33 cellular contexts compared by ENCODE assay signal in the genomic region with DNA sequence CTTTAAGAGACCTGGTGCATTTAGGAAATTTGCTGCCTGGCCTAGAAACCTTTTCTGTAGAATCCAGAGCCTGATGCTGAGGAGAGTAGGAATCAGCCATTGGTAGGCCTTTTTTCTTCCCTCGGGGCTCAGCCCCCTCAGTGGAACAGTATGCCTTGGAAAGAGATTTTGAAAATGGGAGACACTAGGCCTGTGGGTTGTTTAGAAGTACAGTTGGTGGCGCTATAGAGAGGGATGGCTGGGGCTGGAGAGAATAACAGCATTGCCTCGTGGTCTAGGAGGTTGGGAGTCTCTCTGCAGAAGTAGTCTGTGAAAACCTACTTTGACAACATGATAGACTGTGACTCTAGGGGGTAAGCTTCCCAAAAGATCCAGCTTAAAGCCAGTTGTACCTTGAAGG. TPM values are rescaled to one million over a fixed set of nuclear protein-coding genes. Genes with fewer than 3 reads are reported as not detected.
DNase-seq lines count a peak whose midpoint lies in the region; ATAC-seq and TF ChIP-seq lines count a peak whose summit lies in the region.
"Had no signal": no experiment of that assay in that cellular context is flagged by ENCODE, and none has a peak within 500 bp of the region (broad histone marks: within the 10 kb centered on the region; RNA-seq: fewer than 3 reads in every experiment).

No MANE protein-coding gene starts in this region.

- H3K4me3 ChIP-seq in IMR-90 (ENCODE audit: insufficient read depth, low read depth, low read length) (no peak overlapping the region), SK-N-SH (ENCODE audit: low read depth in 2 of 2, low read length in 1 of 2) (no peak overlapping the region), fibroblast of mammary gland (ENCODE audit: control insufficient read depth, low read depth, low read length) (no peak overlapping the region), gastroesophageal sphincter (no peak overlapping the region)
- H3K4me3 ChIP-seq: heart right ventricle, lung, mucosa of descending colon, pancreas, SJCRH30, transverse colon had no signal

- TF ChIP-seq POLR2A in IMR-90 (IDR thresholded peaks at IDR 0.05; ENCODE audit: low read depth, low read length) (no peak), gastroesophageal sphincter (IDR thresholded peaks at IDR 0.05) (no peak)

- DNase-seq in T-helper 1 cell (no peak), IMR-90 (no peak), SK-N-SH (no peak), fibroblast of mammary gland (ENCODE audit: low read depth) (no peak), amygdala (lab: John Stamatoyannopoulos, UW) (no peak)
- no peak for DNase-seq in stimulated activated naive B cell treated with anti-CD40 and anti-IgM and Interleukin-4, amounts not matched to agents 10 μg/mL and 1 μg/mL and 100 μg/mL, for 72 hours
- DNase-seq: activated CD4-positive, alpha-beta T cell treated with anti-CD3 and anti-CD28 coated beads, Interleukin-2, amount 10 ng/mL, durations not matched to agents 24 days and 14 days; activated CD8-positive, alpha-beta memory T cell treated with anti-CD3 and anti-CD28 coated beads, Interleukin-2, amount 10 ng/mL, durations not matched to agents 7 days and 5 days; activated naive CD4-positive, alpha-beta T cell treated with Interleukin-2 at 50 U/mL for 16 hours; activated T-cell treated with anti-CD3 and anti-CD28 coated beads, Interleukin-2, amount 50 U/mL, for 48 hours; amniotic stem cell; CD4-positive, alpha-beta T cell; effector CD4-positive, alpha-beta T cell; heart right ventricle; mucosa of descending colon; NCI-H1694 treated with DMSO at 0.1 percent for 48 hours; NCI-H526; pancreas; SJCRH30; small intestine; stimulated activated CD4-positive, alpha-beta T cell treated with anti-CD3 and anti-CD28 coated beads, Interleukin-1b, Interleukin-23, amount 100 ng/mL, for 48 hours; stimulated activated CD8-positive, alpha-beta memory T cell treated with anti-CD3 and anti-CD28 coated beads, Interleukin-4, amount 100 ng/mL, for 48 hours; transverse colon had no signal

- in situ Hi-C loops in IMR-90 (cut with MboI; ENCODE audit: low sequenced_read_pairs), result no loop called here

- no peak overlapping the region for H3K4me3 Mint-ChIP-seq in T-helper 1 cell treated with Interleukin-12 subunit alpha and Interleukin-12 subunit beta and Interleukin-4 antibody, amounts not matched to agents 30 μg/mL and 1 μg/mL, for 36 hours
- H3K4me3 Mint-ChIP-seq in stimulated activated naive B cell treated with anti-CD40 and anti-IgM and Interleukin-4, amounts not matched to agents 10 μg/mL and 1 μg/mL and 100 μg/mL, for 72 hours, result no peak overlapping the region
- H3K4me3 Mint-ChIP-seq: activated CD4-positive, alpha-beta T cell treated with anti-CD3 and anti-CD28 coated beads, Interleukin-2, amount 10 ng/mL, durations not matched to agents 24 days and 14 days; activated CD8-positive, alpha-beta memory T cell treated with anti-CD3 and anti-CD28 coated beads, Interleukin-2, amount 10 ng/mL, durations not matched to agents 7 days and 5 days; CD4-positive, alpha-beta T cell; natural killer cell treated with Interleukin-12 subunit alpha and Interleukin-12 subunit beta and Interleukin-15 and Interleukin-18, amount 100 ng/mL, for 72 hours had no signal

- no peaks in the 10 kb centered on the region; the same call in 1 of the 2 replicates for H4K20me1 ChIP-seq in IMR-90 (ENCODE audit: insufficient read depth, low read length)
- peaks cover 4% of the 10 kb centered on the region; the same call in 1 of the 2 replicates for H4K20me1 ChIP-seq in SK-N-SH (ENCODE audit: insufficient read depth)

- ATAC-seq in IMR-90 (ENCODE audit: low read depth) (no peak), gastroesophageal sphincter (no peak)
- ATAC-seq in stimulated activated naive B cell treated with anti-CD40 and anti-IgM and Interleukin-4, amounts not matched to agents 10 μg/mL and 1 μg/mL and 100 μg/mL, for 72 hours (replicated peaks), result no peak
- ATAC-seq: activated CD8-positive, alpha-beta memory T cell treated with anti-CD3 and anti-CD28 coated beads, Interleukin-2, amount 10 ng/mL, durations not matched to agents 7 days and 5 days; heart right ventricle; mucosa of descending colon; pancreas had no signal

- dilution Hi-C loops in IMR-90 (cut with HindIII; ENCODE audit: low sequenced_read_pairs, unreplicated experiment), result no loop called here

- peaks cover 2% of the 10 kb centered on the region for H3K4me1 ChIP-seq in IMR-90 (ENCODE audit: control insufficient read depth, insufficient read depth, low read length)
- no peaks in the 10 kb centered on the region for H3K4me1 ChIP-seq in SK-N-SH (ENCODE audit: control insufficient read depth in 1 of 2, insufficient read depth in 2 of 2, low read depth in 1 of 2, low read length in 1 of 2)
- H3K4me1 ChIP-seq in gastroesophageal sphincter, result no peaks in the 10 kb centered on the region
- H3K4me1 ChIP-seq: heart right ventricle, pancreas, SJCRH30, transverse colon had no signal

- CTCF ChIA-PET in IMR-90 (lab: Yijun Ruan, JAX) (interaction anchor here (1.7 kb wide), 1 partner anchor 16 kb away, joined by 8 read pairs; no protein-coding TSS in a partner anchor), SK-N-SH (lab: Yijun Ruan, JAX) (interaction anchor here (0.7 to 1.5 kb wide), 3 partner anchors 17 to 61 kb away, joined by 3 read pairs; partner anchors contain the start of gene RNU5D-1)

- peak overlapping the region; percentile 50 for H3K27ac Mint-ChIP-seq in T-helper 1 cell treated with Interleukin-12 subunit alpha and Interleukin-12 subunit beta and Interleukin-4 antibody, amounts not matched to agents 30 μg/mL and 1 μg/mL, for 36 hours
- no peak overlapping the region for H3K27ac Mint-ChIP-seq in stimulated activated naive B cell treated with anti-CD40 and anti-IgM and Interleukin-4, amounts not matched to agents 10 μg/mL and 1 μg/mL and 100 μg/mL, for 72 hours
- H3K27ac Mint-ChIP-seq: activated CD4-positive, alpha-beta T cell treated with anti-CD3 and anti-CD28 coated beads, Interleukin-2, amount 10 ng/mL, durations not matched to agents 24 days and 14 days; activated CD8-positive, alpha-beta memory T cell treated with anti-CD3 and anti-CD28 coated beads, Interleukin-2, amount 10 ng/mL, durations not matched to agents 7 days and 5 days; CD4-positive, alpha-beta T cell; natural killer cell treated with Interleukin-12 subunit alpha and Interleukin-12 subunit beta and Interleukin-15 and Interleukin-18, amount 100 ng/mL, for 72 hours had no signal

- no peak overlapping the region for H4K5ac ChIP-seq in IMR-90 (ENCODE audit: low read depth, low read length)

- no peak overlapping the region for H3K23ac ChIP-seq in IMR-90 (ENCODE audit: low read depth, low read length)

- H2AFZ ChIP-seq in IMR-90 (replicated peaks; ENCODE audit: low read length, poor library complexity), result no peak overlapping the region
- H2AFZ ChIP-seq in SK-N-SH (ENCODE audit: low read depth), result no peak overlapping the region

- H2BK15ac ChIP-seq in IMR-90 (ENCODE audit: low read depth, low read length), result no peak overlapping the region

- no peaks in the 10 kb centered on the region for H3K27me3 ChIP-seq in IMR-90 (ENCODE audit: control insufficient read depth, insufficient read depth, low read length)
- no peaks in the 10 kb centered on the region for H3K27me3 ChIP-seq in SK-N-SH (ENCODE audit: insufficient read depth)
- H3K27me3 ChIP-seq in gastroesophageal sphincter, result no peaks in the 10 kb centered on the region
- H3K27me3 ChIP-seq: heart right ventricle, pancreas, SJCRH30, transverse colon had no signal

- no peak overlapping the region for H3K18ac ChIP-seq in IMR-90 (ENCODE audit: low read depth, low read length)

- H3K27ac ChIP-seq in IMR-90 (ENCODE audit: insufficient read depth, low read length) (no peak overlapping the region), SK-N-SH (ENCODE audit: low read depth in 2 of 2, low read length in 1 of 2) (no peak overlapping the region), gastroesophageal sphincter (no peak overlapping the region)
- H3K27ac ChIP-seq: epithelial cell of prostate, heart right ventricle, pancreas, SJCRH30, transverse colon had no signal

- TF ChIP-seq EP300 in SK-N-SH (IDR thresholded peaks at IDR 0.05; ENCODE audit: borderline replicate concordance in 1 of 2, low read depth in 1 of 2, low read length in 1 of 2) (no peak), gastroesophageal sphincter (IDR thresholded peaks at IDR 0.05) (no peak)

- H3K9ac ChIP-seq in IMR-90 (ENCODE audit: low read depth, low read length) (no peak overlapping the region), SK-N-SH (no peak overlapping the region)

- intact Hi-C loops in IMR-90 (cut with micrococcal nuclease), result no loop called here

- BruUV-seq in IMR-90 (replicated peaks; lab: Mats Ljungman, UMichigan), result no TSS peak

- H3K4ac ChIP-seq in IMR-90 (ENCODE audit: low read depth, low read length), result no peak overlapping the region

- H2AK9ac ChIP-seq in IMR-90 (replicated peaks; ENCODE audit: low read depth, low read length, poor library complexity), result peak overlapping the region; percentile 25

- H3K4me2 ChIP-seq in IMR-90 (ENCODE audit: low read depth, low read length) (no peak overlapping the region), SK-N-SH (no peak overlapping the region)

- H3K9me3 ChIP-seq in IMR-90 (ENCODE audit: control insufficient read depth, insufficient read depth, low read length) (no peaks in the 10 kb centered on the region), SK-N-SH (no peaks in the 10 kb centered on the region), gastroesophageal sphincter (no peaks in the 10 kb centered on the region)
- H3K9me3 ChIP-seq: heart right ventricle, mucosa of descending colon, pancreas, SJCRH30, transverse colon had no signal

- H3K9me3 Mint-ChIP-seq in T-helper 1 cell treated with Interleukin-12 subunit alpha and Interleukin-12 subunit beta and Interleukin-4 antibody, amounts not matched to agents 30 μg/mL and 1 μg/mL, for 36 hours, result no peaks in the 10 kb centered on the region
- no peaks in the 10 kb centered on the region for H3K9me3 Mint-ChIP-seq in stimulated activated naive B cell treated with anti-CD40 and anti-IgM and Interleukin-4, amounts not matched to agents 10 μg/mL and 1 μg/mL and 100 μg/mL, for 72 hours
- H3K9me3 Mint-ChIP-seq: activated CD4-positive, alpha-beta T cell treated with anti-CD3 and anti-CD28 coated beads, Interleukin-2, amount 10 ng/mL, durations not matched to agents 24 days and 14 days; CD4-positive, alpha-beta T cell; natural killer cell treated with Interleukin-12 subunit alpha and Interleukin-12 subunit beta and Interleukin-15 and Interleukin-18, amount 100 ng/mL, for 72 hours had no signal

- H2BK120ac ChIP-seq in IMR-90 (ENCODE audit: low read depth, low read length), result no peak overlapping the region

- 100% methylated on average over 1 of the region's 3 CpGs; no CpG with 5 or more reads in 1 of the 2 experiments for WGBS in IMR-90 (ENCODE audit: extremely low coverage in 2 of 2, insufficient read length in 1 of 2), 2 experiments
- 94% methylated on average over 3 of the region's 3 CpGs for WGBS in SK-N-SH (ENCODE audit: low lambda C conversion rate)
- WGBS in gastroesophageal sphincter (ENCODE audit: low coverage in 1 of 2), 2 donors, result 84 to 100% methylated on average over 2 to 3 of the region's 3 CpGs

- H3K9me2 ChIP-seq in SK-N-SH, result no peaks in the 10 kb centered on the region

- H2AK5ac ChIP-seq in IMR-90 (ENCODE audit: low read depth, low read length), result no peak overlapping the region

- TF ChIP-seq RAD21 in IMR-90 (IDR thresholded peaks at IDR 0.05; ENCODE audit: low read length) (no peak), SK-N-SH (IDR thresholded peaks at IDR 0.05; ENCODE audit: low read length) (no peak)

- no peaks in the 10 kb centered on the region for H3K27me3 Mint-ChIP-seq in T-helper 1 cell treated with Interleukin-12 subunit alpha and Interleukin-12 subunit beta and Interleukin-4 antibody, amounts not matched to agents 30 μg/mL and 1 μg/mL, for 36 hours (ENCODE audit: low read depth)
- no peaks in the 10 kb centered on the region for H3K27me3 Mint-ChIP-seq in stimulated activated naive B cell treated with anti-CD40 and anti-IgM and Interleukin-4, amounts not matched to agents 10 μg/mL and 1 μg/mL and 100 μg/mL, for 72 hours
- H3K27me3 Mint-ChIP-seq: activated CD4-positive, alpha-beta T cell treated with anti-CD3 and anti-CD28 coated beads, Interleukin-2, amount 10 ng/mL, durations not matched to agents 24 days and 14 days; activated CD8-positive, alpha-beta memory T cell treated with anti-CD3 and anti-CD28 coated beads, Interleukin-2, amount 10 ng/mL, durations not matched to agents 7 days and 5 days; CD4-positive, alpha-beta T cell; natural killer cell treated with Interleukin-12 subunit alpha and Interleukin-12 subunit beta and Interleukin-15 and Interleukin-18, amount 100 ng/mL, for 72 hours had no signal

- peaks cover 31% of the 10 kb centered on the region for H3K36me3 Mint-ChIP-seq in T-helper 1 cell treated with Interleukin-12 subunit alpha and Interleukin-12 subunit beta and Interleukin-4 antibody, amounts not matched to agents 30 μg/mL and 1 μg/mL, for 36 hours (ENCODE audit: low read depth)
- H3K36me3 Mint-ChIP-seq in stimulated activated naive B cell treated with anti-CD40 and anti-IgM and Interleukin-4, amounts not matched to agents 10 μg/mL and 1 μg/mL and 100 μg/mL, for 72 hours, result peaks cover 0 to 4% of the 10 kb centered on the region in 2 donors

- TF ChIP-seq CTCF in IMR-90 (conservative IDR thresholded peaks at IDR 0.05; ENCODE audit: low read depth, low read length) (no peak), SK-N-SH (IDR thresholded peaks at IDR 0.05) (0 out of 2 replicates have a peak, but pooled peaks have one; percentile 16), fibroblast of mammary gland (conservative IDR thresholded peaks at IDR 0.05; ENCODE audit: control insufficient read depth, insufficient read depth, low read depth, low read length) (peak; percentile 13), gastroesophageal sphincter (IDR thresholded peaks at IDR 0.05) (no peak)

- no peak overlapping the region for H2BK5ac ChIP-seq in IMR-90 (ENCODE audit: low read depth, low read length, poor library complexity, severe bottlenecking)

- no peak overlapping the region for H4K8ac ChIP-seq in IMR-90 (ENCODE audit: low read depth in 2 of 2, low read length in 2 of 2)

- no peak overlapping the region for H3K14ac ChIP-seq in IMR-90 (replicated peaks; ENCODE audit: low read depth, low read length)

- no peak overlapping the region for H4K91ac ChIP-seq in IMR-90 (ENCODE audit: insufficient read depth, low read depth, low read length)

- H3K56ac ChIP-seq in IMR-90 (ENCODE audit: extremely low read depth, insufficient read depth, low read length), result no peak overlapping the region

- peaks cover 55% of the 10 kb centered on the region for H3K79me2 ChIP-seq in SK-N-SH (ENCODE audit: insufficient read depth)

- H3F3A ChIP-seq in SK-N-SH (replicated peaks; ENCODE audit: insufficient read depth), result peaks cover 6% of the 10 kb centered on the region

- peaks cover 28 to 44% of the 10 kb centered on the region in 2 experiments for H3K79me1 ChIP-seq in IMR-90 (ENCODE audit: low read depth in 1 of 2, low read length in 2 of 2)

- H3K36me3 ChIP-seq in IMR-90 (ENCODE audit: control insufficient read depth, insufficient read depth, low read length) (peaks cover 6% of the 10 kb centered on the region), SK-N-SH (replicated peaks in 1 of 2; ENCODE audit: control insufficient read depth in 1 of 2, insufficient read depth in 2 of 2, low read length in 1 of 2) (peaks cover 11 to 18% of the 10 kb centered on the region in 2 experiments), gastroesophageal sphincter (no peaks in the 10 kb centered on the region)
- H3K36me3 ChIP-seq: pancreas, transverse colon had no signal

- H3K9me1 ChIP-seq in IMR-90 (ENCODE audit: insufficient read depth, low read length), result peaks cover 2% of the 10 kb centered on the region

- H3K4me1 Mint-ChIP-seq in T-helper 1 cell treated with Interleukin-12 subunit alpha and Interleukin-12 subunit beta and Interleukin-4 antibody, amounts not matched to agents 30 μg/mL and 1 μg/mL, for 36 hours (ENCODE audit: low read depth), result peaks cover 26% of the 10 kb centered on the region
- H3K4me1 Mint-ChIP-seq in stimulated activated naive B cell treated with anti-CD40 and anti-IgM and Interleukin-4, amounts not matched to agents 10 μg/mL and 1 μg/mL and 100 μg/mL, for 72 hours, result peaks cover 0 to under 1% of the 10 kb centered on the region in 2 donors

- no peak overlapping the region for H2BK20ac ChIP-seq in IMR-90 (ENCODE audit: low read depth, low read length)

- POLR2A ChIA-PET in IMR-90 (lab: Charles Lee; ENCODE audit: unreplicated experiment), result no interaction called here
- POLR2A ChIA-PET in SK-N-SH (lab: Yijun Ruan, JAX), result interaction anchor here (0.7 kb wide), 1 partner anchor 11 kb away, joined by 3 read pairs; no protein-coding TSS in a partner anchor

RNA-seq across cellular contexts. Expression of gene KIF2C, which starts 8.2 kb away (rescaled TPM):
- total RNA-seq in IMR-90 (2012; rRNA removed), result 40.5 and 45.0 TPM in 2 replicates
- polyA plus RNA-seq in IMR-90 (2012; rRNA removed), result 30.7 and 31.6 TPM in 2 replicates
- polyA plus RNA-seq in IMR-90 (2012; cell fraction: cytosol; rRNA removed), result 8.4 and 16.7 TPM in 2 replicates
- polyA plus RNA-seq in IMR-90 (2012; cell fraction: nucleus; rRNA removed; ENCODE audit: low replicate concordance), result 20.0 and 30.2 TPM in 2 replicates
- 20.7 and 22.2 TPM in 2 replicates for polyA plus RNA-seq in SK-N-SH (2012; rRNA removed)
- 16.6 and 20.3 TPM in 2 replicates for polyA plus RNA-seq in SK-N-SH (2012; cell fraction: cytosol; rRNA removed)
- 31.1 and 34.7 TPM in 2 replicates for polyA plus RNA-seq in SK-N-SH (2012; cell fraction: nucleus; rRNA removed)
- total RNA-seq in gastroesophageal sphincter, result 1 to 10 TPM in 1 of 4 donors, under 1 TPM in 3; 0.40 to 2.2 (median 0.72) TPM

RNA-seq across cellular contexts. Expression of gene RNU5D-1, which starts 16.9 kb away (rescaled TPM):
- total RNA-seq in IMR-90 (2012; rRNA removed) (not detected in 2 replicates), gastroesophageal sphincter (not detected)
- polyA plus RNA-seq in IMR-90 (2012; rRNA removed) (not detected in 2 replicates), SK-N-SH (2012; rRNA removed) (not detected in 2 replicates)
- not detected in 2 replicates for polyA plus RNA-seq in IMR-90 (2012; cell fraction: cytosol; rRNA removed)
- not detected in 2 replicates for polyA plus RNA-seq in IMR-90 (2012; cell fraction: nucleus; rRNA removed; ENCODE audit: low replicate concordance)
- polyA plus RNA-seq in SK-N-SH (2012; cell fraction: cytosol; rRNA removed), result not detected in 2 replicates
- polyA plus RNA-seq in SK-N-SH (2012; cell fraction: nucleus; rRNA removed), result not detected in 2 replicates
- total RNA-seq: A172; activated CD4-positive, alpha-beta T cell treated with anti-CD3 and anti-CD28 coated beads, Interleukin-2, amount 10 ng/mL, durations not matched to agents 24 days and 14 days; activated CD8-positive, alpha-beta memory T cell treated with anti-CD3 and anti-CD28 coated beads, Interleukin-2, amount 10 ng/mL, durations not matched to agents 7 days and 5 days; bronchial epithelial cell; CD4-positive, alpha-beta T cell; heart right ventricle; HT-29; kidney epithelial cell; lung; natural killer cell treated with Interleukin-12 subunit alpha and Interleukin-12 subunit beta and Interleukin-15 and Interleukin-18, amount 100 ng/mL, for 72 hours; pancreas; RPMI7951; SJCRH30; transverse colon had no signal
- polyA plus RNA-seq: heart right ventricle, lung, pancreas, small intestine had no signal

RNA-seq across cellular contexts. Expression of gene RPS8, which starts 27.5 kb away (rescaled TPM):
- total RNA-seq in IMR-90 (2012; rRNA removed) (1,837 and 2,171 TPM in 2 replicates), gastroesophageal sphincter (1,000 to 10,000 TPM; 1,157 to 3,010 (median 2,305) TPM)
- polyA plus RNA-seq in IMR-90 (2012; rRNA removed) (2,128 and 2,255 TPM in 2 replicates), SK-N-SH (2012; rRNA removed) (3,303 and 3,363 TPM in 2 replicates)
- polyA plus RNA-seq in IMR-90 (2012; cell fraction: cytosol; rRNA removed), result 2,467 and 3,082 TPM in 2 replicates
- polyA plus RNA-seq in IMR-90 (2012; cell fraction: nucleus; rRNA removed; ENCODE audit: low replicate concordance), result 595 and 1,006 TPM in 2 replicates
- polyA plus RNA-seq in SK-N-SH (2012; cell fraction: cytosol; rRNA removed), result 3,525 and 3,641 TPM in 2 replicates
- polyA plus RNA-seq in SK-N-SH (2012; cell fraction: nucleus; rRNA removed), result 887 and 945 TPM in 2 replicates

RNA-seq across cellular contexts. Expression of gene BEST4, which starts 40.1 kb away (rescaled TPM):
- not detected in 2 replicates for total RNA-seq in IMR-90 (2012; rRNA removed)
- polyA plus RNA-seq in IMR-90 (2012; rRNA removed), result 0.07 and 0.16 TPM in 2 replicates
- 0.06 and 0.12 TPM in 2 replicates for polyA plus RNA-seq in IMR-90 (2012; cell fraction: cytosol; rRNA removed)
- polyA plus RNA-seq in IMR-90 (2012; cell fraction: nucleus; rRNA removed; ENCODE audit: low replicate concordance), result 1.0 and 1.8 TPM in 2 replicates
- 0.08 and 0.12 TPM in 2 replicates for polyA plus RNA-seq in SK-N-SH (2012; rRNA removed)
- polyA plus RNA-seq in SK-N-SH (2012; cell fraction: cytosol; rRNA removed), result 0.01 and 0.06 TPM in 2 replicates
- 0.89 and 1.4 TPM in 2 replicates for polyA plus RNA-seq in SK-N-SH (2012; cell fraction: nucleus; rRNA removed)
- under 1 TPM in 2 of 4 donors, not detected in 2; 0.15 to 0.31 TPM for total RNA-seq in gastroesophageal sphincter
- total RNA-seq: bronchial epithelial cell, RPMI7951, SJCRH30 had no signal

RNA-seq across cellular contexts. Expression of gene PLK3, which starts 52.3 kb away (rescaled TPM):
- 15.3 and 15.8 TPM in 2 replicates for total RNA-seq in IMR-90 (2012; rRNA removed)
- polyA plus RNA-seq in IMR-90 (2012; rRNA removed), result 51.6 and 52.5 TPM in 2 replicates
- 45.2 and 47.2 TPM in 2 replicates for polyA plus RNA-seq in IMR-90 (2012; cell fraction: cytosol; rRNA removed)
- polyA plus RNA-seq in IMR-90 (2012; cell fraction: nucleus; rRNA removed; ENCODE audit: low replicate concordance), result 238 and 324 TPM in 2 replicates
- 68.3 and 82.8 TPM in 2 replicates for polyA plus RNA-seq in SK-N-SH (2012; rRNA removed)
- 26.5 and 37.1 TPM in 2 replicates for polyA plus RNA-seq in SK-N-SH (2012; cell fraction: cytosol; rRNA removed)
- polyA plus RNA-seq in SK-N-SH (2012; cell fraction: nucleus; rRNA removed), result 295 and 317 TPM in 2 replicates
- 10 to 100 TPM in 3 of 4 donors, 1 to 10 TPM in 1; 9.4 to 31.2 (median 12.0) TPM for total RNA-seq in gastroesophageal sphincter

Comparison
In these comparisons a context has a peak if more than half of its experiments do, and no peak if none do; other contexts are left out.
1. CTCF ChIP-seq: peak in SK-N-SH (single experiment) and fibroblast of mammary gland (single experiment); none in IMR-90 (single experiment) and gastroesophageal sphincter (0 of 4).
2. RNA of gene KIF2C, which starts 8.2 kb away (total RNA-seq): 40.5 to 45.0 TPM in IMR-90; 0.40 to 2.2 TPM in gastroesophageal sphincter; every median in the first group is over 10 times any median in the second.